ENCODE assay signal across 29 cellular contexts in genomic region chr4:100510551-100510950, GRCh38. TPM values are rescaled to one million over a fixed set of nuclear protein-coding genes. Genes with fewer than 3 reads are reported as not detected.
DNase-seq lines count a peak whose midpoint lies in the region; ATAC-seq and TF ChIP-seq lines count a peak whose summit lies in the region.
"Had no signal": no experiment of that assay in that cellular context is flagged by ENCODE, and none has a peak within 500 bp of the region (broad histone marks: within the 10 kb centered on the region; RNA-seq: fewer than 3 reads in every experiment).

No MANE protein-coding gene starts in this region.

- no peak overlapping the region for H4K8ac ChIP-seq in mesendoderm (ENCODE audit: low read depth, low read length)

- no CpG with 5 or more reads among the region's 2 CpGs for WGBS in mesendoderm (ENCODE audit: extremely low coverage, insufficient coverage, low lambda C conversion rate)
- 37% methylated on average over 2 of the region's 2 CpGs for WGBS in suprapubic skin

- H3K9ac ChIP-seq in mesendoderm (ENCODE audit: low read length): no peak overlapping the region
- H3K9ac ChIP-seq: neural progenitor cell, parathyroid adenoma had no signal

- no peak overlapping the region for H3K4ac ChIP-seq in mesendoderm (ENCODE audit: low read depth, low read length)

- H2AK5ac ChIP-seq in mesendoderm (ENCODE audit: low read length): no peak overlapping the region

- H3K9me3 Mint-ChIP-seq in nephron progenitor cell: no peaks in the 10 kb centered on the region
- no peaks in the 10 kb centered on the region for H3K9me3 Mint-ChIP-seq in activated T-helper 17 cell treated with anti-CD3 and anti-CD28 coated beads, Interleukin-2, amount 50 U/mL, for 72 hours
- H3K9me3 Mint-ChIP-seq: activated CD4-positive, alpha-beta memory T cell treated with anti-CD3 and anti-CD28 coated beads for 36 hours; neural progenitor cell had no signal

- no peak overlapping the region for H2BK5ac ChIP-seq in mesendoderm (ENCODE audit: low read length)

- no peak overlapping the region for H2BK15ac ChIP-seq in mesendoderm (replicated peaks; ENCODE audit: low read depth)

- H3K36me3 ChIP-seq in mesendoderm (ENCODE audit: control insufficient read depth, insufficient read depth, low read length): no peaks in the 10 kb centered on the region
- no peaks in the 10 kb centered on the region for H3K36me3 ChIP-seq in suprapubic skin
- H3K36me3 ChIP-seq: cardiac muscle cell, colonic mucosa, HAP-1, neural progenitor cell, transverse colon had no signal

- TF ChIP-seq CTCF in nephron progenitor cell (IDR thresholded peaks at IDR 0.05) (no peak), suprapubic skin (IDR thresholded peaks at IDR 0.05) (no peak)

- H3K27me3 ChIP-seq in mesendoderm (ENCODE audit: insufficient read depth, low read length, poor library complexity) (no peaks in the 10 kb centered on the region), suprapubic skin (no peaks in the 10 kb centered on the region)
- H3K27me3 ChIP-seq: cardiac muscle cell, colonic mucosa, neural progenitor cell, transverse colon had no signal

- no peak for ATAC-seq in activated T-helper 17 cell treated with anti-CD3 and anti-CD28 coated beads, Interleukin-2, amount 50 U/mL, for 72 hours (replicated peaks)
- ATAC-seq: PC-3, Right ventricle myocardium inferior had no signal

- TF ChIP-seq EP300 in suprapubic skin (IDR thresholded peaks at IDR 0.05): no peak

- no peaks in the 10 kb centered on the region for H3K4me1 ChIP-seq in mesendoderm (ENCODE audit: control insufficient read depth, low read depth, low read length)
- H3K4me1 ChIP-seq in suprapubic skin: peaks cover 3% of the 10 kb centered on the region
- H3K4me1 ChIP-seq: colonic mucosa, parathyroid adenoma, transverse colon had no signal

- no peak overlapping the region for H3K23ac ChIP-seq in mesendoderm (ENCODE audit: low read length)

- H2BK120ac ChIP-seq in mesendoderm (ENCODE audit: low read depth, low read length): no peak overlapping the region

- peaks cover 16% of the 10 kb centered on the region for H3K4me1 Mint-ChIP-seq in nephron progenitor cell
- H3K4me1 Mint-ChIP-seq in activated T-helper 17 cell treated with anti-CD3 and anti-CD28 coated beads, Interleukin-2, amount 50 U/mL, for 72 hours: no peaks in the 10 kb centered on the region
- H3K4me1 Mint-ChIP-seq: CD4-positive, CD25-positive, alpha-beta regulatory T cell had no signal

- H3K27me3 Mint-ChIP-seq in nephron progenitor cell (ENCODE audit: low read depth, poor library complexity): no peaks in the 10 kb centered on the region
- H3K27me3 Mint-ChIP-seq in activated T-helper 17 cell treated with anti-CD3 and anti-CD28 coated beads, Interleukin-2, amount 50 U/mL, for 72 hours: peaks cover 18% of the 10 kb centered on the region

- no peak overlapping the region for H3K4me2 ChIP-seq in mesendoderm (ENCODE audit: low read length)
- H3K4me2 ChIP-seq: neural progenitor cell had no signal

- H3K79me2 ChIP-seq in mesendoderm (ENCODE audit: control insufficient read depth, insufficient read depth, low read length): no peaks in the 10 kb centered on the region
- H3K79me2 ChIP-seq: parathyroid adenoma had no signal

- H3K27ac Mint-ChIP-seq in nephron progenitor cell: peak overlapping the region; percentile 5
- no peak overlapping the region for H3K27ac Mint-ChIP-seq in activated T-helper 17 cell treated with anti-CD3 and anti-CD28 coated beads, Interleukin-2, amount 50 U/mL, for 72 hours
- H3K27ac Mint-ChIP-seq: activated CD4-positive, alpha-beta memory T cell treated with anti-CD3 and anti-CD28 coated beads for 36 hours; CD4-positive, CD25-positive, alpha-beta regulatory T cell; neural progenitor cell had no signal

- peak; percentile 83 for DNase-seq in EH (ENCODE audit: low read depth)
- DNase-seq in NCI-H446 treated with DMSO at 0.1 percent for 48 hours (lab: John Stamatoyannopoulos, UW): peak; percentile 55
- DNase-seq in amniotic epithelial cell (ENCODE audit: low read depth): peak; percentile 7
- DNase-seq in nephron progenitor cell: no peak
- DNase-seq in mesendoderm: no peak
- no peak for DNase-seq in suprapubic skin (ENCODE audit: low spot score in 2 of 2)
- DNase-seq: activated CD4-positive, alpha-beta memory T cell treated with anti-CD3 and anti-CD28 coated beads for 36 hours; activated CD8-positive, alpha-beta memory T cell treated with anti-CD3 and anti-CD28 coated beads, Interleukin-2, amount 50 U/mL, for 4 hours; activated naive CD4-positive, alpha-beta T cell treated with anti-CD3 and anti-CD28 coated beads, Interleukin-2, amount 50 U/mL, for 16 hours; CD4-positive, CD25-positive, alpha-beta regulatory T cell; colonic mucosa; effector memory CD4-positive, alpha-beta T cell; erythroblast; KG1; kidney glomerular epithelial cell; MM.1S; NCI-H1417 treated with DMSO at 0.1 percent for 48 hours; NCI-H2081 treated with DMSO at 0.1 percent for 48 hours; PC-3; SW 1271; T1000; transverse colon had no signal

- H3K56ac ChIP-seq in mesendoderm (ENCODE audit: low read length): no peak overlapping the region

- no peaks in the 10 kb centered on the region for H3K79me1 ChIP-seq in mesendoderm (ENCODE audit: low read length)

- TF ChIP-seq POLR2A in suprapubic skin (IDR thresholded peaks at IDR 0.05): no peak

- no peaks in the 10 kb centered on the region for H3K9me3 ChIP-seq in suprapubic skin
- H3K9me3 ChIP-seq: colonic mucosa, HAP-1, transverse colon had no signal

- H3K27ac ChIP-seq in mesendoderm (ENCODE audit: low read depth, low read length): no peak overlapping the region
- H3K27ac ChIP-seq in suprapubic skin: no peak overlapping the region
- H3K27ac ChIP-seq: cardiac muscle cell, colonic mucosa, neural progenitor cell, parathyroid adenoma, transverse colon had no signal

- no peak overlapping the region for H3K18ac ChIP-seq in mesendoderm (ENCODE audit: low read length)

- no peak overlapping the region for H3K4me3 Mint-ChIP-seq in nephron progenitor cell
- no peak overlapping the region for H3K4me3 Mint-ChIP-seq in activated T-helper 17 cell treated with anti-CD3 and anti-CD28 coated beads, Interleukin-2, amount 50 U/mL, for 72 hours
- H3K4me3 Mint-ChIP-seq: activated CD4-positive, alpha-beta memory T cell treated with anti-CD3 and anti-CD28 coated beads for 36 hours; CD4-positive, CD25-positive, alpha-beta regulatory T cell; neural progenitor cell had no signal

- H3K36me3 Mint-ChIP-seq in nephron progenitor cell (ENCODE audit: low read depth): no peaks in the 10 kb centered on the region
- H3K36me3 Mint-ChIP-seq in activated T-helper 17 cell treated with anti-CD3 and anti-CD28 coated beads, Interleukin-2, amount 50 U/mL, for 72 hours (ENCODE audit: low read depth): no peaks in the 10 kb centered on the region
- H3K36me3 Mint-ChIP-seq: activated CD4-positive, alpha-beta memory T cell treated with anti-CD3 and anti-CD28 coated beads for 36 hours; CD4-positive, CD25-positive, alpha-beta regulatory T cell; neural progenitor cell had no signal

- H3K4me3 ChIP-seq in mesendoderm (ENCODE audit: low read length) (no peak overlapping the region), suprapubic skin (no peak overlapping the region)
- H3K4me3 ChIP-seq: cardiac muscle cell, colonic mucosa, HAP-1, neural progenitor cell, transverse colon had no signal

- H4K5ac ChIP-seq in mesendoderm (ENCODE audit: low read length): no peak overlapping the region

RNA-seq across cellular contexts. Expression of gene EMCN, which starts 7.3 kb away (rescaled TPM):
- polyA plus RNA-seq in mesendoderm (2013, experiment 1 of 2): 0.11 TPM
- polyA plus RNA-seq in mesendoderm (2013, experiment 2 of 2): 0.08 TPM
- total RNA-seq in activated T-helper 17 cell treated with anti-CD3 and anti-CD28 coated beads, Interleukin-2, amount 50 U/mL, for 72 hours: not detected
- 10 to 100 TPM in 2 of 4 donors, 1 to 10 TPM in 2; 5.3 to 22.7 (median 10.2) TPM for total RNA-seq in suprapubic skin
- total RNA-seq: activated CD4-positive, alpha-beta memory T cell treated with anti-CD3 and anti-CD28 coated beads for 36 hours; CD4-positive, CD25-positive, alpha-beta regulatory T cell; NCI-H460; PC-3 had no signal
- polyA plus RNA-seq: CD4-positive, CD25-positive, alpha-beta regulatory T cell had no signal

Comparison
In these comparisons a context has a peak if more than half of its experiments do, and no peak if none do; other contexts are left out.
1. DNase-seq: peak in EH (single experiment), NCI-H446 treated with DMSO at 0.1 percent for 48 hours (single experiment) and amniotic epithelial cell (single experiment); none in nephron progenitor cell (single experiment), mesendoderm (single experiment) and suprapubic skin (0 of 2).
2. RNA of gene EMCN, which starts 7.3 kb away (total RNA-seq): 5.3 to 22.7 TPM in suprapubic skin; not detected in activated T-helper 17 cell treated with anti-CD3 and anti-CD28 coated beads, Interleukin-2, amount 50 U/mL, for 72 hours; every median in the first group is over 4 times any median in the second.